8 cellular contexts compared by ENCODE assay signal in the genomic region with DNA sequence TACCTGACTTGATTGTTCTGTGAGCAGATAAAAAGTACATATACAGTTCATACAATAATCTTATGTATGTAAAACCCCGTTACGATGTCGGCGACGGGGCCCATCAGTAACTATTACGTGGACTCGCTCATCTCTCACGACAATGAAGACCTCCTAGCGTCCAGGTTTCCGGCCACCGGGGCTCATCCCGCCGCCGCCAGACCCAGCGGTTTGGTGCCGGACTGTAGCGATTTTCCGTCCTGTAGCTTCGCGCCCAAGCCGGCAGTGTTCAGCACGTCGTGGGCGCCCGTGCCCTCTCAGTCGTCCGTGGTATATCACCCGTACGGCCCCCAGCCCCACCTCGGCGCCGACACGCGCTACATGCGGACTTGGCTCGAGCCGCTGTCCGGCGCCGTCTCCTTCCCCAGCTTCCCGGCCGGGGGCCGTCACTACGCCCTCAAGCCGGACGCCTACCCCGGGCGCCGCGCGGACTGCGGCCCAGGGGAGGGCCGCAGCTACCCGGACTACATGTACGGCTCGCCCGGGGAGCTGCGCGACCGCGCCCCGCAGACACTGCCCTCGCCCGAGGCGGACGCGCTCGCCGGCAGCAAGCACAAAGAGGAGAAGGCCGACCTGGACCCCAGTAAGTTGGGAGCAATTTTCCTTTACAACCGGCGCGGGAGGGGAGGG. TPM values are rescaled to one million over a fixed set of nuclear protein-coding genes. Genes with fewer than 3 reads are reported as not detected.
DNase-seq lines count a peak whose midpoint lies in the region; ATAC-seq, FAIRE-seq and TF ChIP-seq lines count a peak whose summit lies in the region.

HOXC9 (plus strand) TSS at position 57 of the 669 bp plus-strand sequence; CDS start at position 85, 28 bp downstream.

- H3K4me3 Mint-ChIP-seq in activated naive CD8-positive, alpha-beta T cell treated with anti-CD3 and anti-CD28 coated beads for 36 hours = peak within 1 kb of the TSS; percentile 45

- TF ChIP-seq POLR2A in lower leg skin (IDR thresholded peaks at IDR 0.05) = no peak

- H3K4me3 ChIP-seq in lower leg skin (ENCODE audit: low read depth, poor library complexity, severe bottlenecking) = peak within 1 kb of the TSS; percentile 64

- 0 to 2% methylated on average over 35 to 62 of the region's 73 CpGs for WGBS in lower leg skin, 2 donors

- peaks cover 98% of the 10 kb centered on the region for H3K27me3 Mint-ChIP-seq in activated naive CD8-positive, alpha-beta T cell treated with anti-CD3 and anti-CD28 coated beads for 36 hours

- intact Hi-C loops in Right ventricle myocardium inferior (cut with DNase I) = loop anchor here (10.0 kb wide), 1 partner anchor 365 kb away; the partner anchor contains the start of gene GPR84
- intact Hi-C loops in cardiac septum (cut with DNase I) = no loop called here
- intact Hi-C loops in lower leg skin (cut with DNase I; ENCODE audit: low total_unique reads) = no loop called here

- H3K4me1 Mint-ChIP-seq in activated naive CD8-positive, alpha-beta T cell treated with anti-CD3 and anti-CD28 coated beads for 36 hours = peaks cover 28% of the 10 kb centered on the region

- peak; percentile 52 for DNase-seq in Right ventricle myocardium inferior (ENCODE audit: missing footprints)
- no peak for DNase-seq in cardiac septum (ENCODE audit: low spot score)
- DNase-seq in activated naive CD8-positive, alpha-beta T cell treated with anti-CD3 and anti-CD28 coated beads for 36 hours = no peak
- no peak for DNase-seq in lower leg skin (ENCODE audit: low spot score in 2 of 2)
- peak; percentile 44 for DNase-seq in urothelium cell line (ENCODE audit: low spot score)
- DNase-seq in NK-92 (lab: John Stamatoyannopoulos, UW; ENCODE audit: unreplicated experiment) = no peak

- no peaks in the 10 kb centered on the region for H3K9me3 Mint-ChIP-seq in activated naive CD8-positive, alpha-beta T cell treated with anti-CD3 and anti-CD28 coated beads for 36 hours

- no peak within 1 kb of the TSS for H3K27ac Mint-ChIP-seq in activated naive CD8-positive, alpha-beta T cell treated with anti-CD3 and anti-CD28 coated beads for 36 hours

- no peak for TF ChIP-seq CTCF in lower leg skin (IDR thresholded peaks at IDR 0.05)

- no peak for ATAC-seq in Right ventricle myocardium inferior
- no peak for ATAC-seq in GM19023 (IDR thresholded peaks at IDR 0.05; ENCODE audit: unreplicated experiment)
- no peak for ATAC-seq in GM21786 (IDR thresholded peaks at IDR 0.05; ENCODE audit: unreplicated experiment)

- peaks cover 2% of the 10 kb centered on the region for H3K36me3 Mint-ChIP-seq in activated naive CD8-positive, alpha-beta T cell treated with anti-CD3 and anti-CD28 coated beads for 36 hours

- no peak for FAIRE-seq in urothelium cell line (lab: Jason Lieb, UNC)

RNA-seq across cellular contexts. Expression of gene HOXC9, which starts in this region (rescaled TPM):
- total RNA-seq in Right ventricle myocardium inferior (not detected), cardiac septum (not detected), lower leg skin (10 to 100 TPM in 3 of 4 donors, 1 to 10 TPM in 1; 9.6 to 16.8 (median 11.7) TPM)
- not detected for total RNA-seq in activated naive CD8-positive, alpha-beta T cell treated with anti-CD3 and anti-CD28 coated beads for 36 hours

Comparison
In these comparisons a context has a peak if more than half of its experiments do, and no peak if none do; other contexts are left out.
1. RNA of gene HOXC9 (total RNA-seq): 9.6 to 16.8 TPM in lower leg skin; not detected in Right ventricle myocardium inferior (single experiment), not detected in cardiac septum (single experiment) and not detected in activated naive CD8-positive, alpha-beta T cell treated with anti-CD3 and anti-CD28 coated beads for 36 hours; every median in the first group is over 10 times any median in the second.
2. Peak in DNase-seq in Right ventricle myocardium inferior; RNA of the gene not detected or under 1 TPM.